ENCODE assay signal across 8 cellular contexts in genomic region chr9:20624201-20625002, GRCh38. TPM values are rescaled to one million over a fixed set of nuclear protein-coding genes. Genes with fewer than 3 reads are reported as not detected.
DNase-seq lines count a peak whose midpoint lies in the region; ATAC-seq and TF ChIP-seq lines count a peak whose summit lies in the region.

No MANE protein-coding gene starts in this region.

- CTCF ChIA-PET in CD8-positive, alpha-beta memory T cell (lab: Charles Lee) = interaction anchor here (0.6 to 2.3 kb wide), 18 partner anchors 9 to 698 kb away, joined by 3 to 14 read pairs (median 4); partner anchors contain the start of genes FOCAD and HACD4
- CTCF ChIA-PET in MCF 10A (lab: Yijun Ruan, JAX) = interaction anchor here (0.5 to 4.8 kb wide), 42 partner anchors 12 to 699 kb away, joined by 3 to 28 read pairs (median 3); partner anchors contain the start of gene FOCAD

- POLR2A ChIA-PET in CD8-positive, alpha-beta memory T cell (lab: Charles Lee) = interaction anchor here (1.4 kb wide), 1 partner anchor 60 kb away, joined by 8 read pairs; the partner anchor contains the start of gene FOCAD
- POLR2A ChIA-PET in MCF 10A (lab: Yijun Ruan, JAX) = interaction anchor here (0.6 to 4.1 kb wide), 10 partner anchors 17 to 688 kb away, joined by 3 to 52 read pairs (median 3); partner anchors contain the start of gene FOCAD

- peaks cover 0 to 28% (median 0%) of the 10 kb centered on the region in 3 donors for H3K36me3 Mint-ChIP-seq in CD8-positive, alpha-beta memory T cell
- no peaks in the 10 kb centered on the region for H3K36me3 Mint-ChIP-seq in MCF 10A (ENCODE audit: insufficient read depth, unreplicated experiment)

- peak; percentile 77 for TF ChIP-seq CTCF in MCF 10A (IDR thresholded peaks at IDR 0.05; ENCODE audit: unreplicated experiment)

- H3K4me1 ChIP-seq in CD8-positive, alpha-beta memory T cell (ENCODE audit: insufficient read depth, low read length) = peaks cover 20% of the 10 kb centered on the region
- H3K4me1 ChIP-seq in skeletal muscle satellite cell (ENCODE audit: control insufficient read depth, insufficient read depth, low read length) = peaks cover 9% of the 10 kb centered on the region

- H3K27ac ChIP-seq in CD8-positive, alpha-beta memory T cell (ENCODE audit: low read depth, low read length) = no peak overlapping the region

- peak; percentile 16 to 48 (median 36) for DNase-seq in CD8-positive, alpha-beta memory T cell
- DNase-seq in Kasumi-1 (lab: John Stamatoyannopoulos, UW) = peak; percentile 59 to 72
- DNase-seq in SHP77 treated with DMSO at 0.1 percent for 48 hours (lab: John Stamatoyannopoulos, UW) = peak; percentile 10
- DNase-seq in MCF 10A (ENCODE audit: unreplicated experiment) = peak; percentile 75
- peak; percentile 45 for DNase-seq in iPS-NIHi11 (ENCODE audit: low spot score)

- peak overlapping the region; percentile 72 for H3K4me3 ChIP-seq in CD8-positive, alpha-beta memory T cell (ENCODE audit: low read length)
- H3K4me3 ChIP-seq in skeletal muscle satellite cell (ENCODE audit: low read length) = peak overlapping the region; percentile 98

- BruUV-seq in MCF 10A (replicated peaks; lab: Mats Ljungman, UMichigan) = no TSS peak

- no peaks in the 10 kb centered on the region for H3K36me3 ChIP-seq in CD8-positive, alpha-beta memory T cell (ENCODE audit: insufficient read depth, low read length)
- no peaks in the 10 kb centered on the region for H3K36me3 ChIP-seq in skeletal muscle satellite cell (ENCODE audit: insufficient read depth, low read length)

- no peaks in the 10 kb centered on the region for H3K27me3 ChIP-seq in CD8-positive, alpha-beta memory T cell (ENCODE audit: insufficient read depth, low read length, poor library complexity, severe bottlenecking)
- H3K27me3 ChIP-seq in skeletal muscle satellite cell (ENCODE audit: control insufficient read depth, insufficient read depth, low read length) = no peaks in the 10 kb centered on the region

- peak overlapping the region; percentile 83 for H3K9ac ChIP-seq in skeletal muscle satellite cell (ENCODE audit: low read depth, low read length)

- peaks cover 29 to 36% (median 30%) of the 10 kb centered on the region in 3 donors for H3K4me1 Mint-ChIP-seq in CD8-positive, alpha-beta memory T cell
- peaks cover 15% of the 10 kb centered on the region for H3K4me1 Mint-ChIP-seq in MCF 10A (ENCODE audit: insufficient read depth, unreplicated experiment)

- H3K27ac Mint-ChIP-seq in CD8-positive, alpha-beta memory T cell = peak overlapping the region; percentile 94 to 97 (median 97)
- no peak overlapping the region for H3K27ac Mint-ChIP-seq in MCF 10A (ENCODE audit: low read depth, unreplicated experiment)

- ATAC-seq in GM19463 (IDR thresholded peaks at IDR 0.05; ENCODE audit: unreplicated experiment) (peak; percentile 18), GM19324 (IDR thresholded peaks at IDR 0.05; ENCODE audit: low FRiP score, unreplicated experiment) (no peak)

- peaks cover 6 to 11% of the 10 kb centered on the region in 2 donors for H3K27me3 Mint-ChIP-seq in CD8-positive, alpha-beta memory T cell
- peaks cover 52% of the 10 kb centered on the region for H3K27me3 Mint-ChIP-seq in MCF 10A (ENCODE audit: insufficient read depth, unreplicated experiment)

- H3K9me3 Mint-ChIP-seq in CD8-positive, alpha-beta memory T cell = no peaks in the 10 kb centered on the region
- H3K9me3 Mint-ChIP-seq in MCF 10A (ENCODE audit: unreplicated experiment) = no peaks in the 10 kb centered on the region

- H3K4me2 ChIP-seq in skeletal muscle satellite cell (ENCODE audit: low read length) = peak overlapping the region; percentile 96

- H3K9me3 ChIP-seq in CD8-positive, alpha-beta memory T cell (ENCODE audit: low read length) = no peaks in the 10 kb centered on the region
- no peaks in the 10 kb centered on the region for H3K9me3 ChIP-seq in skeletal muscle satellite cell (replicated peaks; ENCODE audit: low read length)

- peak overlapping the region; percentile 93 to 99 (median 99) for H3K4me3 Mint-ChIP-seq in CD8-positive, alpha-beta memory T cell
- peak overlapping the region; percentile 81 for H3K4me3 Mint-ChIP-seq in MCF 10A (ENCODE audit: unreplicated experiment)

- intact Hi-C loops in MCF 10A (cut with micrococcal nuclease) = loop anchor here (1.0 to 10.0 kb wide), 5 partner anchors 263 to 1130 kb away; no protein-coding TSS in a partner anchor

RNA-seq across cellular contexts. Expression of gene MLLT3, which starts 2.1 kb away (rescaled TPM):
- 10 to 100 TPM; 36.8 to 37.0 TPM for total RNA-seq in CD8-positive, alpha-beta memory T cell
- 24.6 TPM for polyA plus RNA-seq in CD8-positive, alpha-beta memory T cell
- 0.66 and 1.2 TPM in 2 replicates for total RNA-seq in MCF 10A (2022)
- total RNA-seq in skeletal muscle satellite cell (2012; rRNA removed) = 8.4 and 14.0 TPM in 2 replicates

RNA-seq across cellular contexts. Expression of gene FOCAD, which starts 59.7 kb away (rescaled TPM):
- total RNA-seq in CD8-positive, alpha-beta memory T cell = 10 to 100 TPM; 24.8 to 25.9 TPM
- polyA plus RNA-seq in CD8-positive, alpha-beta memory T cell = 16.1 TPM
- 20.7 and 23.6 TPM in 2 replicates for total RNA-seq in MCF 10A (2022)
- 47.4 and 53.7 TPM in 2 replicates for total RNA-seq in skeletal muscle satellite cell (2012; rRNA removed)

Comparison
In these comparisons a context has a peak if more than half of its experiments do, and no peak if none do; other contexts are left out.
1. DNase-seq: peak in every context shown above with its lines; median percentile 75 in MCF 10A; 66 in Kasumi-1; 45 in iPS-NIHi11; 36 in CD8-positive, alpha-beta memory T cell; 10 in SHP77 treated with DMSO at 0.1 percent for 48 hours.
2. RNA of gene MLLT3, which starts 2.1 kb away (total RNA-seq): 36.8 to 37.0 TPM in CD8-positive, alpha-beta memory T cell; 0.66 to 1.2 TPM in MCF 10A; every median in the first group is over 10 times any median in the second.